8 cellular contexts compared by ENCODE assay signal in genomic region chr2:195575879-195576391, GRCh38.
A peak's percentile ranks its signal among the peaks of the same experiment; 100 is the strongest.
DNase-seq lines count a peak whose midpoint lies in the region; ATAC-seq and TF ChIP-seq lines count a peak whose summit lies in the region.

No MANE protein-coding gene starts in this region.

- peak overlapping the region; percentile 49 for H3K4me3 Mint-ChIP-seq in activated naive CD8-positive, alpha-beta T cell

- no peak for TF ChIP-seq EP300 in Ishikawa (IDR thresholded peaks at IDR 0.05; ENCODE audit: borderline replicate concordance)

- H3K27ac Mint-ChIP-seq in activated naive CD8-positive, alpha-beta T cell: peak overlapping the region; percentile 85

- H3K36me3 Mint-ChIP-seq in activated naive CD8-positive, alpha-beta T cell: peaks cover 4% of the 10 kb centered on the region

- H3K27me3 Mint-ChIP-seq in activated naive CD8-positive, alpha-beta T cell: no peaks in the 10 kb centered on the region

- peak; percentile 77 for ATAC-seq in GM21717 (IDR thresholded peaks at IDR 0.05; ENCODE audit: unreplicated experiment)

- DNase-seq in activated CD4-positive, alpha-beta T cell treated with anti-CD3 and anti-CD28 coated beads for 48 hours: peak; percentile 18
- DNase-seq in activated CD4-positive, alpha-beta T cell treated with anti-CD3 and anti-CD28 coated beads for 4 hours: no peak
- peak; percentile 34 for DNase-seq in iPS-NIHi7 (ENCODE audit: extremely low spot score)
- DNase-seq in stimulated activated CD8-positive, alpha-beta memory T cell treated with anti-CD3 and anti-CD28 coated beads, Interleukin-4, amount 100 ng/mL, for 48 hours: no peak
- no peak for DNase-seq in NCI-H1436 (lab: John Stamatoyannopoulos, UW)

- H3K4me1 Mint-ChIP-seq in activated naive CD8-positive, alpha-beta T cell (ENCODE audit: low read depth): peaks cover 62% of the 10 kb centered on the region

- TF ChIP-seq RAD21 in Ishikawa (IDR thresholded peaks at IDR 0.05; ENCODE audit: low read depth): peak; percentile 56

- H3K9me3 Mint-ChIP-seq in activated naive CD8-positive, alpha-beta T cell (ENCODE audit: low read depth): peaks cover 3% of the 10 kb centered on the region

TF ChIP-seq in Ishikawa, 13 proteins besides CTCF, POLR2A, EP300 and RAD21:
- TF ChIP-seq CEBPB (IDR thresholded peaks at IDR 0.05): peak; percentile 68
- no peak for TF ChIP-seq TAF1 (IDR thresholded peaks at IDR 0.05; ENCODE audit: low read depth)

Comparison
In these comparisons a context has a peak if more than half of its experiments do, and no peak if none do; other contexts are left out.
1. DNase-seq: peak in activated CD4-positive, alpha-beta T cell treated with anti-CD3 and anti-CD28 coated beads for 48 hours (single experiment) and iPS-NIHi7 (single experiment); none in activated CD4-positive, alpha-beta T cell treated with anti-CD3 and anti-CD28 coated beads for 4 hours (0 of 2), stimulated activated CD8-positive, alpha-beta memory T cell treated with anti-CD3 and anti-CD28 coated beads, Interleukin-4, amount 100 ng/mL, for 48 hours (single experiment) and NCI-H1436 (single experiment).